In the genomic region with DNA sequence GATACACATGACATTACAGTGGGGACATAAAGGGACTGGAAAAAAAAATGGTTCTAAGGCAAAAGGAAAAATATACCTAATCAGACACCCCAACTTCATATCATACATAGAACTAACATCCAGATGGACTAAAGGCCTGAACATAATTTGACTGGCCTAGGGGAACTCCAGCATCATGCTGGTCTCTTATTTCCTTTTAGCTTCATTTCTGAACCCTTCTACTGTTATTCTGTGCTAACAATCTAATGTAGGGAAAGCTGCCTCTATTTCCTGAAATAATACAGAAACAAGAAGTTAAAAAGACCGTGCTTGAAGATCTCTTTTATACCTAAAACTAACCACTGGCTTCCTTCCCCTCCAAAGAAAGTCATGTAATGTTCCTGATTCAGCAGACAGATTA, we compare ENCODE assay signal across 16 cellular contexts.
"Had no signal": no experiment of that assay in that cellular context is flagged by ENCODE, and none has a peak within 500 bp of the region (broad histone marks: within the 10 kb centered on the region; RNA-seq: fewer than 3 reads in every experiment).

No MANE protein-coding gene starts in this region.

- H3K27ac ChIP-seq: epithelial cell of prostate, thyroid gland, uterus had no signal

- ATAC-seq: activated CD8-positive, alpha-beta T cell treated with anti-CD3 and anti-CD28 coated beads, Interleukin-2, amount 10 ng/mL, durations not matched to agents 7 days and 5 days; activated T-cell treated with anti-CD3 and anti-CD28 coated beads, Interleukin-2, amount 50 U/mL, for 72 hours; left colon; stimulated activated naive CD8-positive, alpha-beta T cell treated with anti-CD3 and anti-CD28 coated beads, Interleukin-15, amount 100 ng/mL, for 72 hours; T-helper 17 cell had no signal

- DNase-seq: activated CD4-positive, alpha-beta T cell treated with anti-CD3 and anti-CD28 coated beads, Interleukin-2, amount 10 ng/mL, durations not matched to agents 24 days and 14 days; activated CD4-positive, CD25-positive, alpha-beta regulatory T cell; activated CD8-positive, alpha-beta memory T cell treated with anti-CD3 and anti-CD28 coated beads, Interleukin-2, amount 50 U/mL, for 4 hours; activated CD8-positive, alpha-beta T cell treated with anti-CD3 and anti-CD28 coated beads, Interleukin-2, amount 10 ng/mL, durations not matched to agents 7 days and 5 days; activated naive CD8-positive, alpha-beta T cell treated with anti-CD3 and anti-CD28 coated beads, Interleukin-2, amount 10 ng/mL, durations not matched to agents 7 days and 5 days; activated T-cell treated with anti-CD3 and anti-CD28 coated beads, Interleukin-2, amount 50 U/mL, for 72 hours; anterior cingulate cortex; cerebellar nuclear complex; dermis blood vessel endothelial cell; left colon; stimulated activated CD4-positive, alpha-beta T cell treated with anti-CD3 and anti-CD28 coated beads, Interleukin-1b, Interleukin-23, amount 100 ng/mL, for 48 hours; stimulated activated naive CD8-positive, alpha-beta T cell treated with anti-CD3 and anti-CD28 coated beads, Interleukin-15, amount 100 ng/mL, for 72 hours; T-helper 17 cell; thyroid gland; uterus had no signal
